Comparison of ENCODE assay signal across 14 cellular contexts in the genomic region with DNA sequence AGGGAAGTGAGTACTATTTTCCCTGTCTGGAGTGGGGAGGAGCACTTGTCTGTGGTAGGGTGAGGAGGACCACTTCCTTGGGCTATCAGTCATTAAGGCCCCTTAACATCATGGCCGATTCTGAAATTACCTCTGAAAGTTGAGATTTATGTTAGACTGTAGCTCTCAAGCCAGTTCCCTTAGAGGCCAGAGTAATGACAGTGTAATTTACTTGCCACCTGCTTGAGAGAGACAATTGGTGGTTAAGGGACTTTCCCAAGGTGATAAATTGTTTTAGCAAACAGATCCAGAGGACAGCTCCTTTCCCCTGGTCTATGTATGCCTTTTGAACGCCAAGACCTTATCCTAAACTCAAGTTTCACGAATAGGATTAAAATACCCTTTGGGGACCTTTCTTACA. TPM values are rescaled to one million over a fixed set of nuclear protein-coding genes. Genes with fewer than 3 reads are reported as not detected.
A peak's percentile ranks its signal among the peaks of the same experiment; 100 is the strongest.
DNase-seq lines count a peak whose midpoint lies in the region; ATAC-seq, FAIRE-seq and TF ChIP-seq lines count a peak whose summit lies in the region.
"Had no signal": no experiment of that assay in that cellular context is flagged by ENCODE, and none has a peak within 500 bp of the region (broad histone marks: within the 10 kb centered on the region; RNA-seq: fewer than 3 reads in every experiment).

No MANE protein-coding gene starts in this region.

- no peak overlapping the region for H3K27ac Mint-ChIP-seq in activated naive CD4-positive, alpha-beta T cell treated with anti-CD3 and anti-CD28 coated beads for 36 hours

- intact Hi-C loops in left colon (cut with DNase I, micrococcal nuclease) = no loop called here
- intact Hi-C loops in activated naive CD4-positive, alpha-beta T cell treated with anti-CD3 and anti-CD28 coated beads for 36 hours (cut with micrococcal nuclease) = no loop called here

- H3K9me3 ChIP-seq in HUES48 (ENCODE audit: control insufficient read depth, insufficient read depth, low read length) = no peaks in the 10 kb centered on the region
- H3K9me3 ChIP-seq: HAP-1, SK-N-SH had no signal

- peak; percentile 38 for ATAC-seq in left colon
- ATAC-seq: stimulated activated naive CD8-positive, alpha-beta T cell treated with anti-CD3 and anti-CD28 coated beads, Interleukin-15, Interleukin-2, amounts not matched to agents 100 U/mL and 50 U/mL, for 24 hours had no signal

- H3K27me3 Mint-ChIP-seq in activated naive CD4-positive, alpha-beta T cell treated with anti-CD3 and anti-CD28 coated beads for 36 hours (ENCODE audit: low read depth) = peaks cover 3% of the 10 kb centered on the region

- no peaks in the 10 kb centered on the region for H3K36me3 ChIP-seq in HUES48 (ENCODE audit: control insufficient read depth, insufficient read depth, low read length)
- H3K36me3 ChIP-seq: HAP-1 had no signal

- peak; percentile 77 for FAIRE-seq in GM18507 (lab: Jason Lieb, UNC)
- no peak for FAIRE-seq in RCC 7860 (lab: Jason Lieb, UNC)

- peaks cover 4% of the 10 kb centered on the region for H3K4me1 Mint-ChIP-seq in activated naive CD4-positive, alpha-beta T cell treated with anti-CD3 and anti-CD28 coated beads for 36 hours (ENCODE audit: low read depth)

- H3K27me3 ChIP-seq in HUES48 (ENCODE audit: control insufficient read depth, insufficient read depth, low read length) = no peaks in the 10 kb centered on the region

- no peaks in the 10 kb centered on the region for H3K9me3 Mint-ChIP-seq in activated naive CD4-positive, alpha-beta T cell treated with anti-CD3 and anti-CD28 coated beads for 36 hours

- H3K9ac ChIP-seq in HUES48 (ENCODE audit: low read depth, low read length) = peak overlapping the region; percentile 21; the same call in 1 of the 2 replicates
- H3K9ac ChIP-seq: SK-N-SH had no signal

- H3K4me3 Mint-ChIP-seq in activated naive CD4-positive, alpha-beta T cell treated with anti-CD3 and anti-CD28 coated beads for 36 hours = no peak overlapping the region

- no peak for DNase-seq in GM18507 (ENCODE audit: extremely low spot score, insufficient read length, low read depth)
- peak; percentile 31 for DNase-seq in GM20000 (ENCODE audit: low spot score)
- no peak for DNase-seq in left colon
- no peak for DNase-seq in NCI-H345 treated with DMSO at 0.1 percent for 48 hours (lab: John Stamatoyannopoulos, UW; ENCODE audit: unreplicated experiment)
- no peak for DNase-seq in HCEC 1CT
- DNase-seq in activated naive CD4-positive, alpha-beta T cell treated with anti-CD3 and anti-CD28 coated beads for 36 hours = no peak
- DNase-seq in RCC 7860 (ENCODE audit: low spot score) = no peak
- DNase-seq: anterior cingulate cortex; DND-41; SK-N-SH; stimulated activated CD4-positive, alpha-beta T cell treated with anti-CD3 and anti-CD28 coated beads, Interleukin-4, amount 100 ng/mL, for 1 hour; stimulated activated naive CD8-positive, alpha-beta T cell treated with anti-CD3 and anti-CD28 coated beads, Interleukin-15, Interleukin-2, amounts not matched to agents 100 U/mL and 50 U/mL, for 24 hours had no signal

- no peak for TF ChIP-seq CTCF in GM20000 (IDR thresholded peaks at IDR 0.05; ENCODE audit: extremely low read depth, missing control alignments)

- H3K4me3 ChIP-seq in HUES48 (ENCODE audit: low read depth, low read length) = no peak overlapping the region
- H3K4me3 ChIP-seq: HAP-1 had no signal

- H3K36me3 Mint-ChIP-seq in activated naive CD4-positive, alpha-beta T cell treated with anti-CD3 and anti-CD28 coated beads for 36 hours (ENCODE audit: low read depth) = no peaks in the 10 kb centered on the region

- CTCF ChIA-PET in activated naive CD4-positive, alpha-beta T cell treated with anti-CD3 and anti-CD28 coated beads for 36 hours (lab: Charles Lee) = interaction anchor here (0.7 kb wide), 1 partner anchor 22 kb away, joined by 5 read pairs; no protein-coding TSS in a partner anchor

- H3K27ac ChIP-seq in HUES48 (ENCODE audit: low read depth, low read length) = no peak overlapping the region

- peaks cover 50% of the 10 kb centered on the region for H3K4me1 ChIP-seq in HUES48 (ENCODE audit: control insufficient read depth, insufficient read depth, low read length)

RNA-seq across cellular contexts. Expression of a gene that starts 56.1 kb away (rescaled TPM):
- 100 to 1,000 TPM; 176 to 332 TPM for total RNA-seq in left colon
- 1 to 10 TPM; 5.3 to 5.6 TPM for total RNA-seq in activated naive CD4-positive, alpha-beta T cell treated with anti-CD3 and anti-CD28 coated beads for 36 hours

Comparison
In these comparisons a context has a peak if more than half of its experiments do, and no peak if none do; other contexts are left out.
1. RNA of a gene that starts 56.1 kb away (total RNA-seq): 176 to 332 TPM in left colon; 5.3 to 5.6 TPM in activated naive CD4-positive, alpha-beta T cell treated with anti-CD3 and anti-CD28 coated beads for 36 hours; every median in the first group is over 10 times any median in the second.